19 cellular contexts compared by ENCODE assay signal in genomic region chr7:37112882-37113281, GRCh38.
"Had no signal": no experiment of that assay in that cellular context is flagged by ENCODE, and none has a peak within 500 bp of the region (broad histone marks: within the 10 kb centered on the region; RNA-seq: fewer than 3 reads in every experiment).

No MANE protein-coding gene starts in this region.

- H3K27me3 ChIP-seq: body of pancreas, esophagus squamous epithelium, left lung, tibial nerve had no signal

- H3K4me1 ChIP-seq: body of pancreas had no signal

- H3K27me3 Mint-ChIP-seq: activated CD4-positive, alpha-beta T cell treated with anti-CD3 and anti-CD28 coated beads, Interleukin-2, amount 10 ng/mL, durations not matched to agents 7 days and 5 days; activated naive CD4-positive, alpha-beta T cell treated with anti-CD3 and anti-CD28 coated beads, Interleukin-2, amount 50 U/mL, for 24 hours; naive thymus-derived CD8-positive, alpha-beta T cell; stimulated activated naive B cell treated with anti-CD40 and anti-IgM and Interleukin-4, amounts not matched to agents 10 μg/mL and 1 μg/mL and 100 μg/mL, for 72 hours; T-helper 17 cell had no signal

- H3K9me3 ChIP-seq: body of pancreas, esophagus squamous epithelium, left lung, tibial nerve had no signal

- ATAC-seq: body of pancreas; left lung; naive thymus-derived CD8-positive, alpha-beta T cell; stimulated activated naive B cell treated with anti-CD40 and anti-IgM and Interleukin-4, amounts not matched to agents 10 μg/mL and 1 μg/mL and 100 μg/mL, for 72 hours; T-helper 17 cell; WTC11 had no signal

- DNase-seq: activated CD4-positive, alpha-beta T cell treated with anti-CD3 and anti-CD28 coated beads, Interleukin-2, amount 10 ng/mL, durations not matched to agents 7 days and 5 days; activated CD8-positive, alpha-beta memory T cell treated with anti-CD3 and anti-CD28 coated beads for 24 hours; activated effector memory CD4-positive, alpha-beta T cell treated with Interleukin-2 at 50 U/mL for 16 hours; body of pancreas; esophagus squamous epithelium; foreskin fibroblast; hippocampal formation; kidney; left lung; naive thymus-derived CD8-positive, alpha-beta T cell; retina; stimulated activated CD4-positive, alpha-beta T cell treated with anti-CD3 and anti-CD28 coated beads, Interleukin-2, amount 100 ng/mL, for 48 hours; stimulated activated naive B cell treated with anti-CD40 and anti-IgM and Interleukin-4, amounts not matched to agents 10 μg/mL and 1 μg/mL and 100 μg/mL, for 72 hours; substantia nigra; T-helper 17 cell had no signal

- H3K9me3 Mint-ChIP-seq: activated naive CD4-positive, alpha-beta T cell treated with anti-CD3 and anti-CD28 coated beads, Interleukin-2, amount 50 U/mL, for 24 hours; naive thymus-derived CD8-positive, alpha-beta T cell; WTC11 had no signal

- H3K27ac ChIP-seq: body of pancreas, coronary artery, esophagus squamous epithelium, left lung, tibial nerve had no signal

- H3K4me3 Mint-ChIP-seq: activated CD4-positive, alpha-beta T cell treated with anti-CD3 and anti-CD28 coated beads, Interleukin-2, amount 10 ng/mL, durations not matched to agents 7 days and 5 days; activated naive CD4-positive, alpha-beta T cell treated with anti-CD3 and anti-CD28 coated beads, Interleukin-2, amount 50 U/mL, for 24 hours; stimulated activated naive B cell treated with anti-CD40 and anti-IgM and Interleukin-4, amounts not matched to agents 10 μg/mL and 1 μg/mL and 100 μg/mL, for 72 hours; T-helper 17 cell; WTC11 had no signal

- H3K4me3 ChIP-seq: body of pancreas, coronary artery, esophagus squamous epithelium, left lung, tibial nerve had no signal

- H3K27ac Mint-ChIP-seq: activated CD4-positive, alpha-beta T cell treated with anti-CD3 and anti-CD28 coated beads, Interleukin-2, amount 10 ng/mL, durations not matched to agents 7 days and 5 days; activated naive CD4-positive, alpha-beta T cell treated with anti-CD3 and anti-CD28 coated beads, Interleukin-2, amount 50 U/mL, for 24 hours; stimulated activated naive B cell treated with anti-CD40 and anti-IgM and Interleukin-4, amounts not matched to agents 10 μg/mL and 1 μg/mL and 100 μg/mL, for 72 hours; T-helper 17 cell; WTC11 had no signal

- H3K36me3 Mint-ChIP-seq: WTC11 had no signal

- H3K36me3 ChIP-seq: esophagus squamous epithelium, left lung, tibial nerve had no signal
